ENCODE assay signal across 10 cellular contexts in the genomic region with DNA sequence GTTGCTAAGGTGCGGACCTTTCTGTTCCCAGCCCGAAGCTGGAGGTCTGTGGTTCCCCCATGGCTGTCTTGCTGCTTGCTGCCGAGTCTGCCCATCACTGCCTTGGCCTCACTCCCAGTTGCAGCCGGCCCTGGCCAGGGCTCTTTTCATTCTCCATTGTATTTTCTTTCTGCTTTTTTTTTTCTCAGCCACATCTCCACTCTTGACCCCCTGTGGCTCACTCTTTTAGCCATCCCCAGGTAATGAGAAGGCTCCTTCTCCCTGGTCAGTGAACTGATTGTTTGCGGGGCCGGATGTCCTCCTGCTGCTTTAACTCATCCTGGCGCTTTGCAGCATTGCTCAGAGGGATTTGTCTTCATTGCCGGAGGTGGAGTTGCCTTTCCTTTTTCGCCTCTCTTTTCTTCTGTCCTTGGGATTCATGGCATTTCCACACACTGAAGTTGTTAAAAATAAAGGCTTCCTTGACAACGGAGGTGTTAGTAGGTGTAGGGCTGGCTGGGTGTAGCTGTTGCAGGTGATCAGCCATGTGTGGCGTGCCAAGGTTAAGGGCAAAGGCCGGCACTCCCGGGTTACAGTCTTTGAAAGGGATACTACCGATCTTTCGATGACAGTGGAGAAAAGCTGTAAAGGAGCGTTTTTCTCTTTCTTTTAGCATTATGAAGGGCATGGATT. TPM values are rescaled to one million over a fixed set of nuclear protein-coding genes. Genes with fewer than 3 reads are reported as not detected.
DNase-seq lines count a peak whose midpoint lies in the region; ATAC-seq lines count a peak whose summit lies in the region.
"Had no signal": no experiment of that assay in that cellular context is flagged by ENCODE, and none has a peak within 500 bp of the region (broad histone marks: within the 10 kb centered on the region; RNA-seq: fewer than 3 reads in every experiment).

No MANE protein-coding gene starts in this region.

- H3K9ac ChIP-seq in duodenal mucosa (ENCODE audit: low read depth in 1 of 2, low read length in 2 of 2): peak overlapping the region in 1 of 2 donors; percentile 30
- peak overlapping the region; percentile 25 to 67 (median 45) for H3K9ac ChIP-seq in skeletal muscle tissue (ENCODE audit: low read depth in 1 of 3, low read length in 3 of 3)

- H3K4me3 ChIP-seq in duodenal mucosa (ENCODE audit: low read depth in 1 of 2, low read length in 2 of 2): peak overlapping the region; percentile 33 to 34
- H3K4me3 ChIP-seq in skeletal muscle tissue (ENCODE audit: low read length in 3 of 3): peak overlapping the region; percentile 38 to 60 (median 56)

- intact Hi-C loops in left colon (cut with DNase I, micrococcal nuclease): no loop called here

- H3K36me3 ChIP-seq in duodenal mucosa (ENCODE audit: control insufficient read depth in 1 of 2, insufficient read depth in 2 of 2, low read length in 2 of 2): no peaks in the 10 kb centered on the region
- no peaks in the 10 kb centered on the region for H3K36me3 ChIP-seq in skeletal muscle tissue (ENCODE audit: control insufficient read depth in 3 of 3, insufficient read depth in 3 of 3, low read length in 3 of 3)

- H3K4me1 ChIP-seq in duodenal mucosa (ENCODE audit: control insufficient read depth in 1 of 2, insufficient read depth in 2 of 2, low read length in 2 of 2) (peaks cover 12 to 18% of the 10 kb centered on the region in 2 donors), skeletal muscle tissue (ENCODE audit: control insufficient read depth in 3 of 3, insufficient read depth in 3 of 3, low read length in 3 of 3) (peaks cover 23 to 30% (median 29%) of the 10 kb centered on the region in 3 donors)

- no peaks in the 10 kb centered on the region for H3K27me3 ChIP-seq in duodenal mucosa (ENCODE audit: control insufficient read depth in 1 of 2, insufficient read depth in 2 of 2, low read length in 2 of 2)
- no peaks in the 10 kb centered on the region for H3K27me3 ChIP-seq in skeletal muscle tissue (ENCODE audit: control insufficient read depth in 3 of 3, insufficient read depth in 3 of 3, low read length in 3 of 3)

- H3K9me3 ChIP-seq in duodenal mucosa (ENCODE audit: control insufficient read depth in 1 of 2, low read length in 2 of 2) (no peaks in the 10 kb centered on the region), skeletal muscle tissue (ENCODE audit: control insufficient read depth in 3 of 3, low read length in 3 of 3) (no peaks in the 10 kb centered on the region)

- no peak overlapping the region for H3K27ac ChIP-seq in duodenal mucosa (ENCODE audit: low read depth, low read length)
- H3K27ac ChIP-seq in skeletal muscle tissue (ENCODE audit: low read depth, low read length): peak overlapping the region; percentile 48

- ATAC-seq in left colon: peak; percentile 94

- DNase-seq in NCI-H1092 (lab: John Stamatoyannopoulos, UW): peak; percentile 20
- peak; percentile 76 to 87 for DNase-seq in left colon
- DNase-seq in SK-N-DZ (ENCODE audit: low spot score): no peak
- DNase-seq in activated CD8-positive, alpha-beta memory T cell treated with anti-CD3 and anti-CD28 coated beads, Interleukin-2, amount 50 U/mL, for 48 hours: no peak
- no peak for DNase-seq in effector CD8-positive, alpha-beta T cell (lab: John Stamatoyannopoulos, UW)
- DNase-seq in NK-92 treated with Interleukin-12 subunit alpha and Interleukin-12 subunit beta, amount 100 ng/mL, for 24 hours (lab: John Stamatoyannopoulos, UW): no peak
- DNase-seq: NCI-H1436, T-helper 1 cell had no signal

RNA-seq across cellular contexts. Expression of a gene that starts 34.1 kb away (rescaled TPM):
- total RNA-seq in left colon (100 to 1,000 TPM in 1 of 2 donors, 10 to 100 TPM in 1; 58.4 to 128 TPM), skeletal muscle tissue (13.6 TPM)
- polyA plus RNA-seq in SK-N-DZ (2014; cell fraction: cytosol; rRNA removed): 13.8 and 15.6 TPM in 2 replicates
- polyA plus RNA-seq in SK-N-DZ (2014; cell fraction: nucleus; rRNA removed): 7.1 and 8.0 TPM in 2 replicates

Comparison
In these comparisons a context has a peak if more than half of its experiments do, and no peak if none do; other contexts are left out.
1. DNase-seq: peak in NCI-H1092 (single experiment) and left colon (2 of 2); none in SK-N-DZ (single experiment), activated CD8-positive, alpha-beta memory T cell treated with anti-CD3 and anti-CD28 coated beads, Interleukin-2, amount 50 U/mL, for 48 hours (single experiment), effector CD8-positive, alpha-beta T cell (single experiment) and NK-92 treated with Interleukin-12 subunit alpha and Interleukin-12 subunit beta, amount 100 ng/mL, for 24 hours (single experiment).